In the genomic region with DNA sequence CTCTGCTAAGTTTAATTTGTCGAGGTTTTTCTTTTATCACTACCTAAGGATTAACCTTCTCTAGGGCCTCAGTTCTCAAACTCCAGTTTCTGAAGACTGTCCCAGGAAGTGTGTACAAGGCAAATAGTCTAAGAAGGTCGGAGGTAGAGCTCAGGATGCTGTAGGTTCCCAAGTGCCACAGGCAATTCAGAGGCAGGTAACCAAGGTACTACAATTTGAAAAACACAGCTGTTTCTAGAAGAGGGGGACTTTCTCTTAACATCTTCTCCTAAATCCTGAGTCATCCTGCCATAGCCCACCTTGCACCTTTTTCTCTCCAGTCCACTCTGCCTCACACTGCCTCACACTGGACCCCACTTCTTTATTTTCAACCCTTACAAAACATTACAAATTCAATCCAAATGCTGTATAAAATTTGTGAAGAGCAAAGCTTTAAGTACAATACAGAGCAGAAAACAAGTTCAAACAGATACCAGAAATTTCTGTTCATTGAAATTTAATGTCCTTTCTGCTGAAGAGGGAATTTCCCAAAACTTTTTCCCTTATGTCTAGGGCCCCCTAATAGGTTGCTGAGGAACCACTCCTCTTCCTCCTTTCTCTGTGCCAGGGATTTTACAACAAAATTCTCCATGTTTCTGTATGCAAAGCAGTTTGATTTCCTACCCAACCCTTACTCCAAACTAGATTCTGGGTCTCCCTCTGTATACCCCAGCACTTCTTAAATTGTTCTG, we compare ENCODE assay signal across 1 cellular context.
TF ChIP-seq lines count a peak whose summit lies in the region.

No MANE protein-coding gene starts in this region.

TF ChIP-seq in liver, 16 proteins besides CTCF, POLR2A, EP300 and RAD21 (continued from another document):
- TF ChIP-seq REST (IDR thresholded peaks at IDR 0.05) (no peak), TAF1 (conservative IDR thresholded peaks at IDR 0.05) (no peak), FOXA2 (IDR thresholded peaks at IDR 0.05) (no peak), HNF4A (conservative IDR thresholded peaks at IDR 0.05) (no peak), SP1 (IDR thresholded peaks at IDR 0.05) (no peak), EGR1 (IDR thresholded peaks at IDR 0.05; ENCODE audit: low read depth in 2 of 2) (no peak)
